Comparison of ENCODE assay signal across 2 cellular contexts in the genomic region with DNA sequence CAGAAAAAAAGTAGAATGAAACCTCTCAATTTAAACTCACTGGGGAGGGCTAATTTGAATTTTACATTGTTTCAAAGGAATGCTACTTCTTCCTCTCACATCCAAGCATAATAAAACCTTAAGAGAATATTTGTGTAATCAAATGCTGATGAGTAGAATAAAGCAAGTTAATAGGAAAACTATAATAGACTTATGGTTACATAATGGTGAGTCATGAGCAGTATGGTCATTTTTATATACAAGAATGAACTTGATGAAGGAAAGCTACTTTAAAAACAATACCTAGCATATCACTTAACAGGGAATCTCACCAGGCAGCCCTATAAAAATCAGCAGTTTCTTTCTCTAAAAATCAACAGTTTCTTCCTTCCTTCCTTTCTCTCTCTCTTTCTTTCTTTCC.
TF ChIP-seq lines count a peak whose summit lies in the region.

No MANE protein-coding gene starts in this region.

TF ChIP-seq in A549, 52 proteins besides CTCF, POLR2A, EP300 and RAD21 (continued from another document):
- TF ChIP-seq ELK1 (IDR thresholded peaks at IDR 0.05; ENCODE audit: low read depth, low read length) (no peak), KDM1A (IDR thresholded peaks at IDR 0.05; ENCODE audit: low read depth) (no peak), HOXB5 (CRISPR knock-in tag; IDR thresholded peaks at IDR 0.05) (no peak), FOSL2 (IDR thresholded peaks at IDR 0.05) (no peak), FOSL2 (CRISPR knock-in tag; IDR thresholded peaks at IDR 0.05) (peak; percentile 30; the same call in 1 of the 2 replicates)

TF ChIP-seq in HEK293, 187 proteins besides CTCF, POLR2A, EP300 and RAD21 (continued from another document):
- TF ChIP-seq, protein P1, sequence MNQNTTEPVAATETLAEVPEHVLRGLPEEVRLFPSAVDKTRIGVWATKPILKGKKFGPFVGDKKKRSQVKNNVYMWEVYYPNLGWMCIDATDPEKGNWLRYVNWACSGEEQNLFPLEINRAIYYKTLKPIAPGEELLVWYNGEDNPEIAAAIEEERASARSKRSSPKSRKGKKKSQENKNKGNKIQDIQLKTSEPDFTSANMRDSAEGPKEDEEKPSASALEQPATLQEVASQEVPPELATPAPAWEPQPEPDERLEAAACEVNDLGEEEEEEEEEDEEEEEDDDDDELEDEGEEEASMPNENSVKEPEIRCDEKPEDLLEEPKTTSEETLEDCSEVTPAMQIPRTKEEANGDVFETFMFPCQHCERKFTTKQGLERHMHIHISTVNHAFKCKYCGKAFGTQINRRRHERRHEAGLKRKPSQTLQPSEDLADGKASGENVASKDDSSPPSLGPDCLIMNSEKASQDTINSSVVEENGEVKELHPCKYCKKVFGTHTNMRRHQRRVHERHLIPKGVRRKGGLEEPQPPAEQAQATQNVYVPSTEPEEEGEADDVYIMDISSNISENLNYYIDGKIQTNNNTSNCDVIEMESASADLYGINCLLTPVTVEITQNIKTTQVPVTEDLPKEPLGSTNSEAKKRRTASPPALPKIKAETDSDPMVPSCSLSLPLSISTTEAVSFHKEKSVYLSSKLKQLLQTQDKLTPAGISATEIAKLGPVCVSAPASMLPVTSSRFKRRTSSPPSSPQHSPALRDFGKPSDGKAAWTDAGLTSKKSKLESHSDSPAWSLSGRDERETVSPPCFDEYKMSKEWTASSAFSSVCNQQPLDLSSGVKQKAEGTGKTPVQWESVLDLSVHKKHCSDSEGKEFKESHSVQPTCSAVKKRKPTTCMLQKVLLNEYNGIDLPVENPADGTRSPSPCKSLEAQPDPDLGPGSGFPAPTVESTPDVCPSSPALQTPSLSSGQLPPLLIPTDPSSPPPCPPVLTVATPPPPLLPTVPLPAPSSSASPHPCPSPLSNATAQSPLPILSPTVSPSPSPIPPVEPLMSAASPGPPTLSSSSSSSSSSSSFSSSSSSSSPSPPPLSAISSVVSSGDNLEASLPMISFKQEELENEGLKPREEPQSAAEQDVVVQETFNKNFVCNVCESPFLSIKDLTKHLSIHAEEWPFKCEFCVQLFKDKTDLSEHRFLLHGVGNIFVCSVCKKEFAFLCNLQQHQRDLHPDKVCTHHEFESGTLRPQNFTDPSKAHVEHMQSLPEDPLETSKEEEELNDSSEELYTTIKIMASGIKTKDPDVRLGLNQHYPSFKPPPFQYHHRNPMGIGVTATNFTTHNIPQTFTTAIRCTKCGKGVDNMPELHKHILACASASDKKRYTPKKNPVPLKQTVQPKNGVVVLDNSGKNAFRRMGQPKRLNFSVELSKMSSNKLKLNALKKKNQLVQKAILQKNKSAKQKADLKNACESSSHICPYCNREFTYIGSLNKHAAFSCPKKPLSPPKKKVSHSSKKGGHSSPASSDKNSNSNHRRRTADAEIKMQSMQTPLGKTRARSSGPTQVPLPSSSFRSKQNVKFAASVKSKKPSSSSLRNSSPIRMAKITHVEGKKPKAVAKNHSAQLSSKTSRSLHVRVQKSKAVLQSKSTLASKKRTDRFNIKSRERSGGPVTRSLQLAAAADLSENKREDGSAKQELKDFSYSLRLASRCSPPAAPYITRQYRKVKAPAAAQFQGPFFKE (tag by site-specific recombination; IDR thresholded peaks at IDR 0.05; ENCODE audit: borderline replicate concordance): no peak
TF ChIP-seq in HEK293: peak in this region for 1.
